1 cellular context compared by ENCODE assay signal in the genomic region with DNA sequence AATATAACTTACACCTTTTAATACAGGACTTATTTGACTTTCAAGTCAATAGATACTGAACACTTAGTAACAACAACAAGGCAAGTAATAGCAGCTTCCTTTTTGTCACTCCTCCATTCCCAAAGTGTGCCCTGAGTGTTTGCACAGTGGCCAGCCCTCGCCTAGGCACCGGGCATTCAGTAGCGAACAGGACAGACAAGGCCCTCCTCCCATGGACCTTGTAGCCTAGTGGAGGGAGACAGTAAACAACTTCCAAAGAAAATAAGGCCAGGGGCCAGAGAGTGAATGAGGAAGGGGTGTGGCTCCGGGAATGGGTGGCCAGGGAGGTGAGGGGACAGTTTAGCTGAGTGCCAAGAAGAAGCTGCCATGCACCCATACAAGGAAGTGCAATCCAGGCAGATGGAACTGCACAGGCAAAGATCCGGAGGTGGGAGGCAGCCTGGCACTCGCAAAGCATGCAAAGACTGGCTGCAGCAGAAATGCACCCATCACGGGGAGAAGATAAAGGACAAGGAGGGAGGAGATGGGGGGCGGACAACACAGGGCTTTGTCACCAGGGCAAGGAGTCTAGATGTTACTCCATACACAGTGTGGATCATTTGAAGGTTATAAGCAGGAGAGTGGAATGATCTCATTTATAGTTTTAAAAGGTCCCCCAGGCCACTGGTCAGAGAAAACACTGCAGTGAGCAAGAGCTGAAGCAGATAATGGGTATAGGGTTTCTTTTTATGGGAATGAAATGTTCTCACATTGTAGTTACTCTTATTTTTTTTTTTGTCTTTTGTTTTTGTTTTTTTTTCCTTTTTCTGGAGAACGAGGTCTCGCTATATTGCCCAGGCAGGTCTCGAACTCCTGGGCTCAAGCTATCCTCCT.
TF ChIP-seq lines count a peak whose summit lies in the region.

No MANE protein-coding gene starts in this region.

TF ChIP-seq in H1, 55 proteins besides CTCF, POLR2A, EP300 and RAD21:
- TF ChIP-seq CBX8 (IDR thresholded peaks at IDR 0.05; ENCODE audit: borderline replicate concordance, low read depth, low read length) = no peak
- TF ChIP-seq RFX5 (IDR thresholded peaks at IDR 0.05; ENCODE audit: borderline replicate concordance, low read depth, low read length) = no peak
- TF ChIP-seq EGR1 (IDR thresholded peaks at IDR 0.05; ENCODE audit: borderline replicate concordance, low read depth, low read length) = no peak
- no peak for TF ChIP-seq CREB1 (IDR thresholded peaks at IDR 0.05)
- TF ChIP-seq TAF7 (optimal IDR thresholded peaks at IDR 0.05; ENCODE audit: borderline replicate concordance, low read depth, low read length) = no peak
- TF ChIP-seq SIX5 (IDR thresholded peaks at IDR 0.05; ENCODE audit: low read depth, low read length) = no peak
- TF ChIP-seq TCF12 (IDR thresholded peaks at IDR 0.05; ENCODE audit: low read depth, low read length) = no peak
- no peak for TF ChIP-seq HDAC6 (IDR thresholded peaks at IDR 0.05; ENCODE audit: low read depth, low read length)
- TF ChIP-seq TBP (IDR thresholded peaks at IDR 0.05; ENCODE audit: low read depth, low read length) = no peak
- no peak for TF ChIP-seq SIN3A (conservative IDR thresholded peaks at IDR 0.05 in 1 of 2, IDR thresholded peaks at IDR 0.05 in 1 of 2; ENCODE audit: low read depth in 1 of 2, low read length in 2 of 2)
